In the genomic region with DNA sequence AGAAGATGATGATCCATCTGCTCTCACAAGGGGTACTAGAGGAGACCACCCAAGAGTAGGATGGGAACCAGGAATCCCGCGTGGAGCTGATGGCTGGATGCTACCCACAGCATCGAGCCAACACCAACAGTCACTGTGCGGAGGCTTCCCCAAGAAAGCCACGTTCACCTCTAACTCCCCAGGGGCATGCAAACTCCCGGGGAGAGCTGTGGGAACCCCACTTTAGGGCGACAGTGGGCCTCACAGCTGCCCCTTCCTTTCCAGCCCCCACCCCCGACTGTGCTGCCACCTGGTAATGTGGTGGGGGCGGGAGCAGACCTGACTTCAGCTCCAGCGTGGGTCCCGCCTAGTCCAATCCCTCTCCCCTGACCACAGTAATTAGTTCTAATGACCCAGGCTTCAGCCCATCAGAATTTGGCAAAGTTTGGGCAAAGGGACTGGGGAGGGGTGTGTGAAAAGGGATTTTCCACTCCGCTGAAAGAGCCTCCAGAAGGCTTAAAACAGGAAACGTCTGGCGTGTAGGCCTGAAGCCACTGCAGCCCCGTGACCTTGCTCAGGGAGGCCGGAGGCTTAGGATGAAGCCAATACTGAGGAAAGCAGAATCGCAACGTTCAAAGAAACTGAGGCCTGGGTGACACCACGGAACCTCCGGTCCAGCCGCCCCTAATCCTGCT, we compare ENCODE assay signal across 15 cellular contexts. TPM values are rescaled to one million over a fixed set of nuclear protein-coding genes. Genes with fewer than 3 reads are reported as not detected.
A peak's percentile ranks its signal among the peaks of the same experiment; 100 is the strongest.
DNase-seq lines count a peak whose midpoint lies in the region; ATAC-seq and TF ChIP-seq lines count a peak whose summit lies in the region.
"Had no signal": no experiment of that assay in that cellular context is flagged by ENCODE, and none has a peak within 500 bp of the region (broad histone marks: within the 10 kb centered on the region; RNA-seq: fewer than 3 reads in every experiment).

No MANE protein-coding gene starts in this region.

- no TSS peak for BruUV-seq in PC-3 (replicated peaks; lab: Mats Ljungman, UMichigan)

- CTCF ChIA-PET in PC-3 (lab: Charles Lee) = no interaction called here

- H3K36me3 ChIP-seq in BLaER1 (peaks cover 12% of the 10 kb centered on the region), body of pancreas (replicated peaks in 1 of 2; ENCODE audit: insufficient read depth in 1 of 2, low read depth in 2 of 2) (peaks cover 4 to 16% of the 10 kb centered on the region in 2 donors), PC-3 (ENCODE audit: low read depth, low read length) (no peaks in the 10 kb centered on the region)

- H3K4me2 ChIP-seq in BLaER1 (peak overlapping the region; percentile 82), PC-3 (ENCODE audit: low read length) (no peak overlapping the region)

- H3K79me2 ChIP-seq in PC-3 (ENCODE audit: low read length) = no peaks in the 10 kb centered on the region

- H4K20me1 ChIP-seq in BLaER1 = no peaks in the 10 kb centered on the region
- H4K20me1 ChIP-seq in PC-3 (ENCODE audit: low read length) = no peaks in the 10 kb centered on the region

- intact Hi-C loops in body of pancreas (cut with DNase I) = no loop called here
- intact Hi-C loops in sciatic nerve (cut with DNase I) = no loop called here
- intact Hi-C loops in PC-3 (cut with micrococcal nuclease) = no loop called here

- ATAC-seq in body of pancreas (no peak), sciatic nerve (peak; percentile 75), PC-3 (no peak), HG03565 (IDR thresholded peaks at IDR 0.05; ENCODE audit: unreplicated experiment) (no peak), GM19397 (IDR thresholded peaks at IDR 0.05; ENCODE audit: unreplicated experiment) (no peak)

- no peak for TF ChIP-seq CTCF in body of pancreas (IDR thresholded peaks at IDR 0.05)
- TF ChIP-seq CTCF in PC-3 (conservative IDR thresholded peaks at IDR 0.05; ENCODE audit: low read depth, low read length) = no peak

- H3K9me3 ChIP-seq in BLaER1 = no peaks in the 10 kb centered on the region
- H3K9me3 ChIP-seq in body of pancreas = no peaks in the 10 kb centered on the region
- no peaks in the 10 kb centered on the region for H3K9me3 ChIP-seq in PC-3 (ENCODE audit: low read length)

- peak overlapping the region; percentile 71 for H3K27ac ChIP-seq in BLaER1
- peak overlapping the region in 3 of 4 donors; percentile 30 to 78 (median 62) for H3K27ac ChIP-seq in body of pancreas
- peak overlapping the region; percentile 35 for H3K27ac ChIP-seq in layer of hippocampus (ENCODE audit: low read depth, low read length)
- no peak overlapping the region for H3K27ac ChIP-seq in PC-3 (ENCODE audit: low read length)

- POLR2A ChIA-PET in PC-3 (lab: Charles Lee; ENCODE audit: unreplicated experiment) = no interaction called here

- peaks cover 35% of the 10 kb centered on the region for H3K4me1 ChIP-seq in BLaER1
- peaks cover 18% of the 10 kb centered on the region for H3K4me1 ChIP-seq in body of pancreas
- no peaks in the 10 kb centered on the region for H3K4me1 ChIP-seq in PC-3 (ENCODE audit: insufficient read depth, low read length)

- no peak overlapping the region for H2AFZ ChIP-seq in PC-3 (ENCODE audit: low read length)

- DNase-seq in body of pancreas (no peak), sciatic nerve (ENCODE audit: low spot score) (no peak), PC-3 (no peak)
- DNase-seq in stimulated activated CD4-positive, alpha-beta T cell treated with anti-CD3 and anti-CD28 coated beads, Interleukin-4, amount 100 ng/mL, for 4 hours = no peak
- DNase-seq: activated CD4-positive, CD25-positive, alpha-beta regulatory T cell treated with anti-CD3 and anti-CD28 coated beads, Interleukin-2, amount 50 U/mL, for 72 hours; activated T-cell treated with anti-CD3 and anti-CD28 coated beads, Interleukin-2, amount 50 U/mL, for 48 hours; DMS79; H9; midbrain; NCI-H1694; NCI-H748 treated with DMSO at 0.1 percent for 48 hours had no signal

- no peaks in the 10 kb centered on the region for H3K27me3 ChIP-seq in BLaER1
- H3K27me3 ChIP-seq in body of pancreas = no peaks in the 10 kb centered on the region
- H3K27me3 ChIP-seq in layer of hippocampus (ENCODE audit: control insufficient read depth, insufficient read depth, low read length) = no peaks in the 10 kb centered on the region
- no peaks in the 10 kb centered on the region for H3K27me3 ChIP-seq in PC-3 (ENCODE audit: low read length)

- no peaks in the 10 kb centered on the region for H3F3A ChIP-seq in PC-3 (ENCODE audit: low read length, unreplicated experiment)

- WGBS in body of pancreas, 2 donors = 67 to 71% methylated on average over 14 to 21 of the region's 21 CpGs

- H3K9ac ChIP-seq in BLaER1 = peak overlapping the region; percentile 3; the same call in 1 of the 2 replicates
- no peak overlapping the region for H3K9ac ChIP-seq in PC-3 (ENCODE audit: low read length)

- TF ChIP-seq POLR2A in body of pancreas (IDR thresholded peaks at IDR 0.05) = no peak

- no peaks in the 10 kb centered on the region for H3K9me2 ChIP-seq in PC-3 (replicated peaks; ENCODE audit: low read length)

- H3K4me3 ChIP-seq in BLaER1 (no peak overlapping the region), body of pancreas (no peak overlapping the region), PC-3 (ENCODE audit: low read length) (no peak overlapping the region)

RNA-seq across cellular contexts. Expression of gene ASB13, which starts 20.3 kb away (rescaled TPM):
- total RNA-seq in body of pancreas (10 to 100 TPM in 1 of 2 donors, 1 to 10 TPM in 1; 7.6 to 15.0 TPM), sciatic nerve (18.9 TPM), PC-3 (2014; rRNA removed) (5.4 and 6.6 TPM in 2 replicates)

RNA-seq across cellular contexts. Expression of gene TASOR2, which starts 38.6 kb away (rescaled TPM):
- total RNA-seq in body of pancreas (100 to 1,000 TPM in 1 of 2 donors, 10 to 100 TPM in 1; 47.2 to 114 TPM), sciatic nerve (77.3 TPM), PC-3 (2014; rRNA removed) (47.3 and 52.9 TPM in 2 replicates)
